ENCODE assay signal across 8 cellular contexts in genomic region chr16:8867483-8868271, GRCh38. TPM values are rescaled to one million over a fixed set of nuclear protein-coding genes. Genes with fewer than 3 reads are reported as not detected.
A peak's percentile ranks its signal among the peaks of the same experiment; 100 is the strongest.
DNase-seq lines count a peak whose midpoint lies in the region; ATAC-seq and TF ChIP-seq lines count a peak whose summit lies in the region.

No MANE protein-coding gene starts in this region.

- no peak for TF ChIP-seq CTCF in dorsolateral prefrontal cortex (IDR thresholded peaks at IDR 0.05 in 54 of 56, conservative IDR thresholded peaks at IDR 0.05 in 2 of 56; ENCODE audit: low read depth in 1 of 56, partially characterized antibody in 56 of 56)
- no peak for TF ChIP-seq CTCF in mesothelial cell of epicardium (IDR thresholded peaks at IDR 0.05; ENCODE audit: unreplicated experiment)
- TF ChIP-seq CTCF in upper lobe of right lung (IDR thresholded peaks at IDR 0.05) = no peak

- H3K9me3 ChIP-seq in SJCRH30 (replicated peaks) (no peaks in the 10 kb centered on the region), upper lobe of right lung (no peaks in the 10 kb centered on the region)

- H3K4me3 ChIP-seq in SJCRH30 (peak overlapping the region; percentile 94), dorsolateral prefrontal cortex (peak overlapping the region; percentile 55 to 94 (median 77)), upper lobe of right lung (peak overlapping the region; percentile 90)

- H3K4me1 ChIP-seq in SJCRH30 = peaks cover 23% of the 10 kb centered on the region
- H3K4me1 ChIP-seq in upper lobe of right lung = peaks cover 37% of the 10 kb centered on the region

- no peaks in the 10 kb centered on the region for H3K36me3 Mint-ChIP-seq in mesothelial cell of epicardium

- H3K27ac Mint-ChIP-seq in mesothelial cell of epicardium = peak overlapping the region; percentile 84

- peak overlapping the region; percentile 85 for H3K4me3 Mint-ChIP-seq in mesothelial cell of epicardium

- no peaks in the 10 kb centered on the region for H3K27me3 Mint-ChIP-seq in mesothelial cell of epicardium (ENCODE audit: low read depth)

- ATAC-seq in upper lobe of right lung = no peak

- H3K36me3 ChIP-seq in SJCRH30 = peaks cover 6% of the 10 kb centered on the region
- H3K36me3 ChIP-seq in upper lobe of right lung = no peaks in the 10 kb centered on the region

- intact Hi-C loops in dorsolateral prefrontal cortex (cut with DNase I) (loop anchor here (2.0 to 10.0 kb wide), 7 partner anchors 70 to 245 kb away; partner anchors contain the start of genes ABAT (in 2 of the 2), PMM2 (in 2 of the 2), TMEM186 (in 2 of the 2) and HAPSTR1 (in 1 of the 2)), upper lobe of right lung (cut with DNase I) (loop anchor here (10.0 kb wide), 1 partner anchor 63 kb away; no protein-coding TSS in a partner anchor)

- H3K27ac ChIP-seq in SJCRH30 = peak overlapping the region; percentile 100
- peak overlapping the region; percentile 58 to 98 (median 92) for H3K27ac ChIP-seq in dorsolateral prefrontal cortex
- peak overlapping the region; percentile 89 for H3K27ac ChIP-seq in upper lobe of right lung

- H3K4me1 Mint-ChIP-seq in mesothelial cell of epicardium = peaks cover 32% of the 10 kb centered on the region

- DNase-seq in activated CD8-positive, alpha-beta memory T cell treated with anti-CD3 and anti-CD28 coated beads for 24 hours = peak; percentile 73
- DNase-seq in activated CD8-positive, alpha-beta memory T cell treated with anti-CD3 and anti-CD28 coated beads, Interleukin-2, amount 50 U/mL, for 4 hours = no peak
- peak; percentile 53 to 56 for DNase-seq in SJCRH30
- peak in 6 of 10 donors; percentile 39 to 68 (median 56) for DNase-seq in dorsolateral prefrontal cortex
- DNase-seq in mesothelial cell of epicardium (ENCODE audit: low spot score in 2 of 2, unreplicated experiment in 2 of 2) = peak in 1 of 2 experiments; percentile 60
- DNase-seq in upper lobe of right lung = no peak
- no peak for DNase-seq in NCI-H1048 (lab: John Stamatoyannopoulos, UW)
- no peak for DNase-seq in Kasumi-1 (lab: John Stamatoyannopoulos, UW)

- no peaks in the 10 kb centered on the region for H3K27me3 ChIP-seq in SJCRH30
- no peaks in the 10 kb centered on the region for H3K27me3 ChIP-seq in dorsolateral prefrontal cortex
- no peaks in the 10 kb centered on the region for H3K27me3 ChIP-seq in upper lobe of right lung

- H3K9me3 Mint-ChIP-seq in mesothelial cell of epicardium = no peaks in the 10 kb centered on the region

RNA-seq across cellular contexts. Expression of gene CARHSP1, which starts 1.1 kb away (rescaled TPM):
- total RNA-seq in SJCRH30 (2014; rRNA removed; shearing (Covaris generic)) = 196 and 233 TPM in 2 replicates
- total RNA-seq in dorsolateral prefrontal cortex = 10 to 100 TPM; 19.2 to 95.1 (median 46.3) TPM
- 78.6 to 84.2 TPM (median 80.3 TPM) in 3 replicates for total RNA-seq in mesothelial cell of epicardium
- total RNA-seq in upper lobe of right lung = 103 TPM

RNA-seq across cellular contexts. Expression of gene LITAFD, which starts 14.5 kb away (rescaled TPM):
- total RNA-seq in SJCRH30 (2014; rRNA removed; shearing (Covaris generic)) = not detected in 2 replicates
- 1 to 10 TPM in 1 of 120 experiments, under 1 TPM in 5, not detected in 114; 0.43 to 1.6 (median 0.72) TPM for total RNA-seq in dorsolateral prefrontal cortex
- total RNA-seq in mesothelial cell of epicardium = not detected in 3 replicates
- total RNA-seq in upper lobe of right lung = not detected

Comparison
In these comparisons a context has a peak if more than half of its experiments do, and no peak if none do; other contexts are left out.
1. DNase-seq: peak in activated CD8-positive, alpha-beta memory T cell treated with anti-CD3 and anti-CD28 coated beads for 24 hours (single experiment), SJCRH30 (2 of 2) and dorsolateral prefrontal cortex (6 of 10); none in activated CD8-positive, alpha-beta memory T cell treated with anti-CD3 and anti-CD28 coated beads, Interleukin-2, amount 50 U/mL, for 4 hours (single experiment), upper lobe of right lung (single experiment), NCI-H1048 (single experiment) and Kasumi-1 (0 of 2).
2. Peak in every context shown above with its lines, with median percentiles within 50 percentile points of each other: H3K27ac ChIP-seq and H3K4me3 ChIP-seq.